9 cellular contexts compared by ENCODE assay signal in genomic region chr2:188975497-188976102, GRCh38. TPM values are rescaled to one million over a fixed set of nuclear protein-coding genes. Genes with fewer than 3 reads are reported as not detected.
DNase-seq lines count a peak whose midpoint lies in the region; ATAC-seq and TF ChIP-seq lines count a peak whose summit lies in the region.
"Had no signal": no experiment of that assay in that cellular context is flagged by ENCODE, and none has a peak within 500 bp of the region (broad histone marks: within the 10 kb centered on the region; RNA-seq: fewer than 3 reads in every experiment).

No MANE protein-coding gene starts in this region.

- no peak for TF ChIP-seq CTCF in nephron (IDR thresholded peaks at IDR 0.05; ENCODE audit: unreplicated experiment in 3 of 3)

- no peaks in the 10 kb centered on the region for H3K9me3 Mint-ChIP-seq in nephron
- H3K9me3 Mint-ChIP-seq in stimulated activated naive CD8-positive, alpha-beta T cell treated with anti-CD3 and anti-CD28 coated beads, Interleukin-15, amount 100 ng/mL, for 72 hours: no peaks in the 10 kb centered on the region

- intact Hi-C loops in Right ventricle myocardium inferior (cut with DNase I): no loop called here
- intact Hi-C loops in cardiac septum (cut with DNase I): loop anchor here (5.0 kb wide), 1 partner anchor 38 kb away; no protein-coding TSS in a partner anchor

- H3K4me1 Mint-ChIP-seq in nephron: peaks cover 51% of the 10 kb centered on the region
- H3K4me1 Mint-ChIP-seq in stimulated activated naive CD8-positive, alpha-beta T cell treated with anti-CD3 and anti-CD28 coated beads, Interleukin-15, amount 100 ng/mL, for 72 hours: peaks cover 22% of the 10 kb centered on the region
- H3K4me1 Mint-ChIP-seq: B cell had no signal

- H3K4me3 Mint-ChIP-seq in nephron: peak overlapping the region; percentile 92 to 97 (median 95)
- no peak overlapping the region for H3K4me3 Mint-ChIP-seq in stimulated activated naive CD8-positive, alpha-beta T cell treated with anti-CD3 and anti-CD28 coated beads, Interleukin-15, amount 100 ng/mL, for 72 hours
- H3K4me3 Mint-ChIP-seq: B cell had no signal

- no peaks in the 10 kb centered on the region for H3K27me3 Mint-ChIP-seq in nephron (ENCODE audit: low read depth)
- H3K27me3 Mint-ChIP-seq in stimulated activated naive CD8-positive, alpha-beta T cell treated with anti-CD3 and anti-CD28 coated beads, Interleukin-15, amount 100 ng/mL, for 72 hours: peaks cover 19% of the 10 kb centered on the region
- H3K27me3 Mint-ChIP-seq: B cell had no signal

- H3K36me3 Mint-ChIP-seq in nephron (ENCODE audit: low read depth): peaks cover 11% of the 10 kb centered on the region

- ATAC-seq in Right ventricle myocardium inferior (peak; percentile 96), HG03097 (IDR thresholded peaks at IDR 0.05; ENCODE audit: low FRiP score, unreplicated experiment) (no peak)
- ATAC-seq in stimulated activated naive CD8-positive, alpha-beta T cell treated with anti-CD3 and anti-CD28 coated beads, Interleukin-15, amount 100 ng/mL, for 72 hours: no peak

- peak overlapping the region; percentile 97 to 100 (median 97) for H3K27ac Mint-ChIP-seq in nephron
- H3K27ac Mint-ChIP-seq in stimulated activated naive CD8-positive, alpha-beta T cell treated with anti-CD3 and anti-CD28 coated beads, Interleukin-15, amount 100 ng/mL, for 72 hours: no peak overlapping the region
- H3K27ac Mint-ChIP-seq: B cell had no signal

- no peak for DNase-seq in Right ventricle myocardium inferior (ENCODE audit: missing footprints)
- DNase-seq in cardiac septum (ENCODE audit: low spot score): no peak
- DNase-seq in fibroblast of peridontal ligament (ENCODE audit: extremely low read depth): peak; percentile 97
- no peak for DNase-seq in cortex of kidney (lab: John Stamatoyannopoulos, UW)
- DNase-seq in stimulated activated naive CD8-positive, alpha-beta T cell treated with anti-CD3 and anti-CD28 coated beads, Interleukin-15, amount 100 ng/mL, for 72 hours: no peak
- no peak for DNase-seq in SIG-M5 (lab: John Stamatoyannopoulos, UW)

RNA-seq across cellular contexts. Expression of gene COL3A1, which starts 1.4 kb away (rescaled TPM):
- total RNA-seq in Right ventricle myocardium inferior (72.7 TPM), cardiac septum (180 TPM)
- total RNA-seq: B cell had no signal

Comparison
In these comparisons a context has a peak if more than half of its experiments do, and no peak if none do; other contexts are left out.
1. H3K27ac Mint-ChIP-seq: peak in nephron (3 of 3); none in stimulated activated naive CD8-positive, alpha-beta T cell treated with anti-CD3 and anti-CD28 coated beads, Interleukin-15, amount 100 ng/mL, for 72 hours (0 of 2).
2. H3K4me3 Mint-ChIP-seq: peak in nephron (3 of 3); none in stimulated activated naive CD8-positive, alpha-beta T cell treated with anti-CD3 and anti-CD28 coated beads, Interleukin-15, amount 100 ng/mL, for 72 hours (0 of 2).